ENCODE assay signal across 13 cellular contexts in genomic region chr9:23587433-23587832, GRCh38.
DNase-seq lines count a peak whose midpoint lies in the region; ATAC-seq, FAIRE-seq and TF ChIP-seq lines count a peak whose summit lies in the region.
"Had no signal": no experiment of that assay in that cellular context is flagged by ENCODE, and none has a peak within 500 bp of the region (broad histone marks: within the 10 kb centered on the region; RNA-seq: fewer than 3 reads in every experiment).

No MANE protein-coding gene starts in this region.

- DNase-seq in Karpas-422 (peak; percentile 82), astrocyte of the hippocampus (ENCODE audit: low read depth, low spot score) (peak; percentile 32), kidney (peak; percentile 67), sigmoid colon (peak; percentile 64), SHP77 treated with DMSO at 0.1 percent for 48 hours (lab: John Stamatoyannopoulos, UW) (no peak), GM19239 (ENCODE audit: insufficient read length, low spot score) (no peak), neural progenitor cell (ENCODE audit: low spot score) (no peak)
- DNase-seq: activated naive CD8-positive, alpha-beta T cell treated with anti-CD3 and anti-CD28 coated beads for 36 hours; effector CD8-positive, alpha-beta T cell had no signal

- no peak overlapping the region for H3K27ac Mint-ChIP-seq in neural progenitor cell
- H3K27ac Mint-ChIP-seq: activated naive CD8-positive, alpha-beta T cell treated with anti-CD3 and anti-CD28 coated beads for 36 hours; memory B cell had no signal

- no peaks in the 10 kb centered on the region for H3K27me3 ChIP-seq in Karpas-422 (ENCODE audit: low read length)
- no peaks in the 10 kb centered on the region for H3K27me3 ChIP-seq in sigmoid colon
- no peaks in the 10 kb centered on the region for H3K27me3 ChIP-seq in neural progenitor cell

- H3K9me3 ChIP-seq in Karpas-422 (ENCODE audit: low read length) (no peaks in the 10 kb centered on the region), kidney (ENCODE audit: control insufficient read depth in 1 of 2, low read length in 2 of 2) (no peaks in the 10 kb centered on the region), sigmoid colon (no peaks in the 10 kb centered on the region), neural progenitor cell (ENCODE audit: low read depth) (no peaks in the 10 kb centered on the region)

- no peak for TF ChIP-seq EP300 in sigmoid colon (IDR thresholded peaks at IDR 0.05)

- H3K4me2 ChIP-seq in Karpas-422 (ENCODE audit: low read depth, low read length, poor library complexity, severe bottlenecking) = peak overlapping the region; percentile 62
- H3K4me2 ChIP-seq in neural progenitor cell = no peak overlapping the region

- FAIRE-seq in kidney (lab: Jason Lieb, UNC) = no peak
- FAIRE-seq in GM19239 (lab: Jason Lieb, UNC) = no peak

- ATAC-seq in HG03196 (IDR thresholded peaks at IDR 0.05; ENCODE audit: unreplicated experiment) = no peak

- no peaks in the 10 kb centered on the region for H3K36me3 ChIP-seq in Karpas-422 (ENCODE audit: insufficient read depth, low read length)
- H3K36me3 ChIP-seq in kidney (ENCODE audit: control insufficient read depth in 1 of 2, insufficient read depth in 2 of 2, low read length in 2 of 2) = no peaks in the 10 kb centered on the region
- H3K36me3 ChIP-seq in sigmoid colon = no peaks in the 10 kb centered on the region
- no peaks in the 10 kb centered on the region for H3K36me3 ChIP-seq in neural progenitor cell

- intact Hi-C loops in kidney (cut with DNase I) = no loop called here
- intact Hi-C loops in sigmoid colon (cut with DNase I) = no loop called here

- H3K36me3 Mint-ChIP-seq in neural progenitor cell = no peaks in the 10 kb centered on the region
- H3K36me3 Mint-ChIP-seq: activated naive CD8-positive, alpha-beta T cell treated with anti-CD3 and anti-CD28 coated beads for 36 hours; memory B cell had no signal

- H3F3A ChIP-seq in neural progenitor cell (ENCODE audit: low read depth) = no peaks in the 10 kb centered on the region

- no peaks in the 10 kb centered on the region for H3K9me3 Mint-ChIP-seq in neural progenitor cell

- no peaks in the 10 kb centered on the region for H3K9me2 ChIP-seq in Karpas-422 (replicated peaks; ENCODE audit: insufficient read depth, low read length)

- H3K79me2 ChIP-seq in Karpas-422 (ENCODE audit: low read length) = no peaks in the 10 kb centered on the region
- H3K79me2 ChIP-seq in neural progenitor cell (ENCODE audit: low read depth) = no peaks in the 10 kb centered on the region

- H3K4me1 Mint-ChIP-seq in neural progenitor cell = peaks cover 3% of the 10 kb centered on the region

- H3K4me3 Mint-ChIP-seq in neural progenitor cell = no peak overlapping the region
- H3K4me3 Mint-ChIP-seq: activated naive CD8-positive, alpha-beta T cell treated with anti-CD3 and anti-CD28 coated beads for 36 hours; memory B cell had no signal

- H3K4me1 ChIP-seq in Karpas-422 (ENCODE audit: low read length) = peaks cover 54% of the 10 kb centered on the region
- peaks cover 11 to 16% of the 10 kb centered on the region in 2 donors for H3K4me1 ChIP-seq in kidney (ENCODE audit: control insufficient read depth in 1 of 2, insufficient read depth in 1 of 2, low read depth in 1 of 2, low read length in 2 of 2)
- peaks cover 0 to 16% (median 3%) of the 10 kb centered on the region in 4 donors for H3K4me1 ChIP-seq in sigmoid colon
- peaks cover 12% of the 10 kb centered on the region for H3K4me1 ChIP-seq in neural progenitor cell

- 74 to 80% methylated on average over 3 of the region's 3 CpGs for WGBS in sigmoid colon, 2 donors

- H3K27ac ChIP-seq in Karpas-422 (ENCODE audit: low read length) (peak overlapping the region; percentile 93), kidney (ENCODE audit: low read depth in 2 of 2, low read length in 2 of 2) (no peak overlapping the region), sigmoid colon (no peak overlapping the region), neural progenitor cell (no peak overlapping the region)
- H3K27ac ChIP-seq: C4-2B, skin epidermis had no signal

- H3K9ac ChIP-seq in Karpas-422 (ENCODE audit: low read length) (peak overlapping the region; percentile 35), kidney (ENCODE audit: low read length in 2 of 2) (no peak overlapping the region), neural progenitor cell (no peak overlapping the region)

- TF ChIP-seq CTCF in kidney (IDR thresholded peaks at IDR 0.05; ENCODE audit: borderline replicate concordance, extremely low read depth, insufficient read depth) = no peak
- no peak for TF ChIP-seq CTCF in sigmoid colon (IDR thresholded peaks at IDR 0.05)
- TF ChIP-seq CTCF in neural progenitor cell (IDR thresholded peaks at IDR 0.05) = no peak

- H2AFZ ChIP-seq in Karpas-422 (ENCODE audit: low read length) (peak overlapping the region; percentile 33), neural progenitor cell (replicated peaks) (no peak overlapping the region)

- TF ChIP-seq POLR2A in sigmoid colon (IDR thresholded peaks at IDR 0.05) = no peak

- H3K4me3 ChIP-seq in Karpas-422 (ENCODE audit: low read length) = peak overlapping the region; percentile 45
- H3K4me3 ChIP-seq in kidney (ENCODE audit: low read length in 2 of 2) = no peak overlapping the region
- no peak overlapping the region for H3K4me3 ChIP-seq in sigmoid colon
- H3K4me3 ChIP-seq in neural progenitor cell = no peak overlapping the region
- H3K4me3 ChIP-seq: skin epidermis had no signal

- H3K27me3 Mint-ChIP-seq in neural progenitor cell (ENCODE audit: insufficient read depth, low read depth) = peaks cover 2% of the 10 kb centered on the region
- H3K27me3 Mint-ChIP-seq: activated naive CD8-positive, alpha-beta T cell treated with anti-CD3 and anti-CD28 coated beads for 36 hours; memory B cell had no signal

- H4K20me1 ChIP-seq in Karpas-422 (ENCODE audit: insufficient read depth, low read depth, low read length) (no peaks in the 10 kb centered on the region), neural progenitor cell (ENCODE audit: low read depth) (no peaks in the 10 kb centered on the region)

Comparison
In these comparisons a context has a peak if more than half of its experiments do, and no peak if none do; other contexts are left out.
1. DNase-seq: peak in Karpas-422 (single experiment), astrocyte of the hippocampus (single experiment), kidney (single experiment) and sigmoid colon (single experiment); none in SHP77 treated with DMSO at 0.1 percent for 48 hours (single experiment), GM19239 (single experiment) and neural progenitor cell (single experiment).